In the genomic region with DNA sequence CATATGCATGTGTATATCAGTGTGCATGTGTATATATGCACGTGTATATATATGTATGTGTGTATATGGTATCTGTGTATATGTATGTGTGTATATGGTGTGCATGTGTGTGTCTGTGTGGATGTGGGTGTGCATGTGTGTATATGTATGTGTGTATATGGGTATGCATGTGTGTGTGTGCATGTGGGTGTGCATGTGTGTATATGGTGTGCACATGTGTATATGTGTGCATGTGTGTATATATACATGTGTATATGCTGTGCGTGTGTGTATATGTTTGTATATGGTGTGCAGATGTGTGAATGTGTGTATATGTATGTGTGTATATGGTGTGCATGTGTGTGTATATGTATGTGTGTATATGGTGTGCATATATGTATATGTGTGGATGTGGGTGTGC, we compare ENCODE assay signal across 21 cellular contexts.
DNase-seq lines count a peak whose midpoint lies in the region; ATAC-seq, FAIRE-seq and TF ChIP-seq lines count a peak whose summit lies in the region.
"Had no signal": no experiment of that assay in that cellular context is flagged by ENCODE, and none has a peak within 500 bp of the region (broad histone marks: within the 10 kb centered on the region; RNA-seq: fewer than 3 reads in every experiment).

No MANE protein-coding gene starts in this region.

- DNase-seq in HepG2 (ENCODE audit: low spot score) (no peak), right lobe of liver (no peak), astrocyte (ENCODE audit: low read depth) (no peak), NCI-H1092 (lab: John Stamatoyannopoulos, UW) (no peak), NCI-H510A treated with DMSO at 0.1 percent for 48 hours (lab: John Stamatoyannopoulos, UW) (no peak), progenitor cell of endocrine pancreas (ENCODE audit: low spot score, unreplicated experiment) (no peak)
- no peak for DNase-seq in naive thymus-derived CD4-positive, alpha-beta T cell
- DNase-seq: 8988T; Caco-2; CD4-positive, CD25-positive, alpha-beta regulatory T cell; CD8-positive, alpha-beta T cell; DMS153; DND-41; H9; HFFc6 had no signal

- no peaks in the 10 kb centered on the region for H3K4me1 Mint-ChIP-seq in astrocyte (ENCODE audit: low read depth, unreplicated experiment)
- H3K4me1 Mint-ChIP-seq in naive thymus-derived CD4-positive, alpha-beta T cell = no peaks in the 10 kb centered on the region
- H3K4me1 Mint-ChIP-seq in progenitor cell of endocrine pancreas (ENCODE audit: low read depth) = peaks cover 5% of the 10 kb centered on the region
- H3K4me1 Mint-ChIP-seq: B cell, GM23338 had no signal

- BruUV-seq in HepG2 (replicated peaks; lab: Mats Ljungman, UMichigan) = no TSS peak

- H2AFZ ChIP-seq in HepG2 (ENCODE audit: low read length) (no peak overlapping the region), astrocyte (ENCODE audit: low read depth, low read length) (no peak overlapping the region)
- H2AFZ ChIP-seq: GM23338 had no signal

- ATAC-seq in HepG2 (no peak), right lobe of liver (no peak)
- peak; percentile 24 for ATAC-seq in naive thymus-derived CD4-positive, alpha-beta T cell
- ATAC-seq: CD8-positive, alpha-beta T cell; GM23338 had no signal

- intact Hi-C loops in HepG2 (cut with micrococcal nuclease; ENCODE audit: unreplicated experiment) = no loop called here
- intact Hi-C loops in right lobe of liver (cut with DNase I) = no loop called here
- intact Hi-C loops in naive thymus-derived CD4-positive, alpha-beta T cell (cut with micrococcal nuclease) = no loop called here

- H3K27ac ChIP-seq in HepG2 (ENCODE audit: extremely low read length, insufficient read depth, low read length) (no peak overlapping the region), right lobe of liver (no peak overlapping the region), astrocyte (ENCODE audit: low read depth, low read length) (no peak overlapping the region)
- H3K27ac ChIP-seq in naive thymus-derived CD4-positive, alpha-beta T cell (ENCODE audit: low read depth, low read length) = no peak overlapping the region
- H3K27ac ChIP-seq: BLaER1, C4-2B had no signal

- no peaks in the 10 kb centered on the region for H3K4me1 ChIP-seq in HepG2 (ENCODE audit: insufficient read depth, low read length)
- H3K4me1 ChIP-seq in right lobe of liver = no peaks in the 10 kb centered on the region
- peaks cover 11% of the 10 kb centered on the region for H3K4me1 ChIP-seq in astrocyte (ENCODE audit: insufficient read depth, low read length)
- no peaks in the 10 kb centered on the region for H3K4me1 ChIP-seq in naive thymus-derived CD4-positive, alpha-beta T cell (ENCODE audit: control insufficient read depth in 2 of 2, insufficient read depth in 2 of 2, low read length in 2 of 2)
- H3K4me1 ChIP-seq: BLaER1, Caco-2 had no signal

- H3K9ac ChIP-seq in HepG2 (ENCODE audit: insufficient read depth, low read depth, low read length) (no peak overlapping the region), astrocyte (ENCODE audit: low read length) (no peak overlapping the region)
- H3K9ac ChIP-seq: BLaER1 had no signal

- CTCF ChIA-PET in HepG2 (lab: Yijun Ruan, JAX; ENCODE audit: low intra/inter-chr PET ratio, low total read pairs) = no interaction called here
- CTCF ChIA-PET in naive thymus-derived CD4-positive, alpha-beta T cell (lab: Charles Lee) = no interaction called here

- TF ChIP-seq CTCF in HepG2 (CRISPR knock-in tag; IDR thresholded peaks at IDR 0.05) = no peak
- no peak for TF ChIP-seq CTCF in right lobe of liver (IDR thresholded peaks at IDR 0.05)
- no peak for TF ChIP-seq CTCF in astrocyte (IDR thresholded peaks at IDR 0.05; ENCODE audit: insufficient read depth, low read depth, low read length)
- TF ChIP-seq CTCF in progenitor cell of endocrine pancreas (IDR thresholded peaks at IDR 0.05; ENCODE audit: unreplicated experiment) = no peak

- H3K27me3 ChIP-seq in HepG2 (ENCODE audit: control insufficient read depth in 1 of 2, insufficient read depth in 2 of 2, low read length in 2 of 2) (no peaks in the 10 kb centered on the region; a peak in 1 of 5 replicates), right lobe of liver (no peaks in the 10 kb centered on the region), astrocyte (ENCODE audit: insufficient read depth, low read length) (no peaks in the 10 kb centered on the region)
- no peaks in the 10 kb centered on the region for H3K27me3 ChIP-seq in naive thymus-derived CD4-positive, alpha-beta T cell (ENCODE audit: control insufficient read depth in 2 of 2, insufficient read depth in 2 of 2, low read length in 2 of 2)
- H3K27me3 ChIP-seq: BLaER1 had no signal

- no peaks in the 10 kb centered on the region for H4K20me1 ChIP-seq in HepG2 (ENCODE audit: insufficient read depth, low read length)
- H4K20me1 ChIP-seq in astrocyte (ENCODE audit: insufficient read depth, low read length) = no peaks in the 10 kb centered on the region
- H4K20me1 ChIP-seq: BLaER1 had no signal

- H3K4me3 ChIP-seq in HepG2 (replicated peaks in 1 of 3; ENCODE audit: insufficient read depth in 1 of 3, low read depth in 2 of 3, low read length in 3 of 3) (no peak overlapping the region), right lobe of liver (no peak overlapping the region), astrocyte (ENCODE audit: insufficient read depth, low read depth, low read length) (no peak overlapping the region)
- no peak overlapping the region for H3K4me3 ChIP-seq in naive thymus-derived CD4-positive, alpha-beta T cell (ENCODE audit: low read length)
- H3K4me3 ChIP-seq: BLaER1, GM23338 had no signal

- no peak for TF ChIP-seq EP300 in HepG2 (IDR thresholded peaks at IDR 0.05; ENCODE audit: low read depth in 2 of 2, low read length in 2 of 2)
- TF ChIP-seq EP300 in HepG2 (CRISPR knock-in tag; IDR thresholded peaks at IDR 0.05; ENCODE audit: borderline replicate concordance) = no peak

- no peak for TF ChIP-seq RAD21 in HepG2 (CRISPR knock-in tag; IDR thresholded peaks at IDR 0.05)

- peaks cover 8% of the 10 kb centered on the region for H3K36me3 Mint-ChIP-seq in astrocyte (ENCODE audit: low read depth, unreplicated experiment)
- H3K36me3 Mint-ChIP-seq in naive thymus-derived CD4-positive, alpha-beta T cell = no peaks in the 10 kb centered on the region
- H3K36me3 Mint-ChIP-seq in progenitor cell of endocrine pancreas (ENCODE audit: insufficient read depth) = no peaks in the 10 kb centered on the region
- H3K36me3 Mint-ChIP-seq: CD4-positive, CD25-positive, alpha-beta regulatory T cell; CD8-positive, alpha-beta T cell had no signal

- H3K36me3 ChIP-seq in HepG2 (replicated peaks in 1 of 2; ENCODE audit: control insufficient read depth in 1 of 2, insufficient read depth in 2 of 2, low read length in 2 of 2) (no peaks in the 10 kb centered on the region), right lobe of liver (no peaks in the 10 kb centered on the region), astrocyte (ENCODE audit: insufficient read depth, low read length) (peaks cover 15% of the 10 kb centered on the region)
- H3K36me3 ChIP-seq in naive thymus-derived CD4-positive, alpha-beta T cell (ENCODE audit: control insufficient read depth in 2 of 3, insufficient read depth in 3 of 3, low read length in 3 of 3) = no peaks in the 10 kb centered on the region
- H3K36me3 ChIP-seq: BLaER1 had no signal

- in situ Hi-C loops in HepG2 (cut with HindIII; ENCODE audit: extremely low pct_ligation_motif_present, low pct_unique_long_range_greater_than_20kb) = no loop called here

- TF ChIP-seq POLR2A in HepG2 (IDR thresholded peaks at IDR 0.05; ENCODE audit: insufficient read depth in 1 of 2, low read depth in 2 of 2, low read length in 2 of 2) (no peak), right lobe of liver (IDR thresholded peaks at IDR 0.05) (no peak)

- H3K4me2 ChIP-seq in HepG2 (ENCODE audit: low read depth, low read length) = no peak overlapping the region
- no peak overlapping the region for H3K4me2 ChIP-seq in astrocyte (ENCODE audit: low read length)
- H3K4me2 ChIP-seq: BLaER1, GM23338 had no signal

- FAIRE-seq in HepG2 (lab: Jason Lieb, UNC) = no peak
- FAIRE-seq in astrocyte (lab: Jason Lieb, UNC) = peak; percentile 59
- FAIRE-seq: G401.6, GM18507 had no signal

- POLR2A ChIA-PET in HepG2 (lab: Yijun Ruan, JAX) = no interaction called here
- POLR2A ChIA-PET in naive thymus-derived CD4-positive, alpha-beta T cell (lab: Charles Lee) = no interaction called here

- H3K79me2 ChIP-seq in HepG2 (ENCODE audit: insufficient read depth, low read length) (no peaks in the 10 kb centered on the region), astrocyte (ENCODE audit: insufficient read depth, low read length) (peaks cover 4% of the 10 kb centered on the region)

- H3K27me3 Mint-ChIP-seq in astrocyte (ENCODE audit: low read depth, unreplicated experiment) = no peaks in the 10 kb centered on the region
- peaks cover 0 to 6% (median 3%) of the 10 kb centered on the region in 5 donors for H3K27me3 Mint-ChIP-seq in naive thymus-derived CD4-positive, alpha-beta T cell
- H3K27me3 Mint-ChIP-seq in progenitor cell of endocrine pancreas = no peaks in the 10 kb centered on the region
- H3K27me3 Mint-ChIP-seq: CD4-positive, CD25-positive, alpha-beta regulatory T cell had no signal

- peaks cover 8% of the 10 kb centered on the region; the same call in 1 of the 2 replicates for H3K9me3 ChIP-seq in HepG2 (ENCODE audit: low read length)
- no peaks in the 10 kb centered on the region for H3K9me3 ChIP-seq in right lobe of liver
- no peaks in the 10 kb centered on the region for H3K9me3 ChIP-seq in astrocyte (ENCODE audit: insufficient read depth, low read depth, low read length)
- H3K9me3 ChIP-seq in naive thymus-derived CD4-positive, alpha-beta T cell (ENCODE audit: control insufficient read depth in 2 of 3, low read length in 3 of 3) = no peaks in the 10 kb centered on the region
- H3K9me3 ChIP-seq: Caco-2 had no signal

- H3K27ac Mint-ChIP-seq in astrocyte (ENCODE audit: unreplicated experiment) (no peak overlapping the region), progenitor cell of endocrine pancreas (no peak overlapping the region)
- H3K27ac Mint-ChIP-seq in naive thymus-derived CD4-positive, alpha-beta T cell = no peak overlapping the region
- H3K27ac Mint-ChIP-seq: B cell; CD8-positive, alpha-beta T cell; GM23338; HFFc6 had no signal

- 29% methylated on average over 2 of the region's 2 CpGs for WGBS in HepG2 (ENCODE audit: low lambda C conversion rate)
- WGBS in right lobe of liver (ENCODE audit: insufficient coverage, low coverage, low lambda C conversion rate, missing lambda C conversion rate) = 77% methylated on average over 2 of the region's 2 CpGs

- H3K4me3 Mint-ChIP-seq in astrocyte (ENCODE audit: unreplicated experiment) (no peak overlapping the region), progenitor cell of endocrine pancreas (ENCODE audit: low read depth) (no peak overlapping the region)
- H3K4me3 Mint-ChIP-seq in naive thymus-derived CD4-positive, alpha-beta T cell = no peak overlapping the region
- H3K4me3 Mint-ChIP-seq: B cell; CD4-positive, CD25-positive, alpha-beta regulatory T cell; CD8-positive, alpha-beta T cell; GM23338; H9; HFFc6 had no signal

- H3K9me3 Mint-ChIP-seq in astrocyte (ENCODE audit: unreplicated experiment) = no peaks in the 10 kb centered on the region
- peaks cover 0 to 13% (median 1%) of the 10 kb centered on the region in 11 donors for H3K9me3 Mint-ChIP-seq in naive thymus-derived CD4-positive, alpha-beta T cell
- peaks cover 7% of the 10 kb centered on the region for H3K9me3 Mint-ChIP-seq in progenitor cell of endocrine pancreas (ENCODE audit: low read depth)
- H3K9me3 Mint-ChIP-seq: HFFc6 had no signal

TF ChIP-seq in HepG2, 621 proteins besides CTCF, POLR2A, EP300 and RAD21 (continues in another document):
- no peak for TF ChIP-seq ZNF33B (CRISPR knock-in tag; IDR thresholded peaks at IDR 0.05)
- TF ChIP-seq ZNF335 (CRISPR knock-in tag; IDR thresholded peaks at IDR 0.05) = no peak
